Comparison of ENCODE assay signal across 25 cellular contexts in genomic region chr20:62596486-62596885, GRCh38.
"Had no signal": no experiment of that assay in that cellular context is flagged by ENCODE, and none has a peak within 500 bp of the region (broad histone marks: within the 10 kb centered on the region; RNA-seq: fewer than 3 reads in every experiment).

No MANE protein-coding gene starts in this region.

- FAIRE-seq: TTC549 had no signal

- H3K4me1 ChIP-seq: ascending aorta, foreskin keratinocyte, upper lobe of right lung had no signal

- H3K27ac ChIP-seq: adrenal gland, ascending aorta, brain microvascular endothelial cell, foreskin keratinocyte, hepatocyte, thyroid gland, upper lobe of right lung had no signal

- H3K36me3 ChIP-seq: adrenal gland, ascending aorta, brain microvascular endothelial cell, thyroid gland, upper lobe of right lung had no signal

- H3K9me3 ChIP-seq: adrenal gland, ascending aorta, thyroid gland, upper lobe of right lung had no signal

- DNase-seq: activated B cell treated with CpG ODN at 0.5 μM for 24 hours; activated CD4-positive, alpha-beta T cell treated with anti-CD3 and anti-CD28 coated beads for 36 hours; activated CD4-positive, alpha-beta T cell treated with anti-CD3 and anti-CD28 coated beads, Interleukin-2, amount 50 U/mL, for 4 hours; activated CD8-positive, alpha-beta memory T cell treated with anti-CD3 and anti-CD28 coated beads for 24 hours; activated CD8-positive, alpha-beta memory T cell treated with anti-CD3 and anti-CD28 coated beads, Interleukin-2, amount 50 U/mL, for 4 hours; activated T-cell treated with anti-CD3 and anti-CD28 coated beads, Interleukin-2, amount 50 U/mL, for 24 hours; adrenal gland; brain microvascular endothelial cell; central memory CD4-positive, alpha-beta T cell; effector memory CD4-positive, alpha-beta T cell; foreskin keratinocyte; naive thymus-derived CD4-positive, alpha-beta T cell; retina; stimulated activated CD4-positive, alpha-beta T cell treated with anti-CD3 and anti-CD28 coated beads, Interleukin-12 subunit alpha, Interleukin-12 subunit beta, amount 100 ng/mL, for 4 hours; stimulated activated CD4-positive, alpha-beta T cell treated with anti-CD3 and anti-CD28 coated beads, Interleukin-4, amount 100 ng/mL, for 4 hours; substantia nigra; T-helper 1 cell; thyroid gland; upper lobe of right lung had no signal

- H3K27me3 ChIP-seq: thyroid gland had no signal

- H3K4me3 ChIP-seq: adrenal gland, ascending aorta, hepatocyte, lung, thyroid gland, upper lobe of right lung had no signal

- ATAC-seq: activated CD4-positive, alpha-beta T cell treated with anti-CD3 and anti-CD28 coated beads for 36 hours; activated naive CD4-positive, alpha-beta T cell treated with anti-CD3 and anti-CD28 coated beads, Interleukin-2, amount 50 U/mL, for 72 hours; activated T-helper 17 cell treated with anti-CD3 and anti-CD28 coated beads, Interleukin-2, amount 50 U/mL, for 72 hours; foreskin keratinocyte; naive thymus-derived CD4-positive, alpha-beta T cell; upper lobe of right lung had no signal
